In the genomic region with DNA sequence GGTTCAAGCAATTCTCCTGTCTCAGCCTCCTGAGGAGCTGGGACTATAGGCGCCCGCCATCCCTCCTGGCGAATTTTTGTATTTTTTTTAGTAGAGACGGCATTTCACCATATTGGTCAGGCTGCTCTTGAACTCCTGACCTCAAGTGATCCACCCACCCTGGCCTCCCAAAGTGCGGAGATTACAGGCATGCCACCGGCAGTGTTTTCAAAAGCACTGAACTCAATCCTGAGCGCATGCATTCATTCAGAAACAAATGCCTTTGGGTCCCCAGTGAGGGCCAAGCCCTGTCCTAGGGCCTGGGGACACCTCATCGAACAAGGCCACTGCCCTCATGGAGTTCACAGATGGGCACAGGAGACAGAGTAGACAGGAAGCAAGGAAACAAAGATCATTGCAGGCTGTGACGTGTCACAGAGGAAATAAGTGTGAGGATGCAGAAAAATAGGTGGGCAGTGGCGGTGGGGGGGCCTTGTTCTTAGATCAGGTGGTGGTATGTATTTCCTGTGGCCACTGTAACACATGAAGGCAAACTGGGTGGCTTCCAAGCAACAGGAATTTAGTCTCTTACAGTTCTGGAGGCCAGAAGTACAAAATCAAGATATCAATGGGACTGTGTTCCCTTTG, we compare ENCODE assay signal across 32 cellular contexts. TPM values are rescaled to one million over a fixed set of nuclear protein-coding genes. Genes with fewer than 3 reads are reported as not detected.
DNase-seq lines count a peak whose midpoint lies in the region; ATAC-seq, FAIRE-seq and TF ChIP-seq lines count a peak whose summit lies in the region.
"Had no signal": no experiment of that assay in that cellular context is flagged by ENCODE, and none has a peak within 500 bp of the region (broad histone marks: within the 10 kb centered on the region; RNA-seq: fewer than 3 reads in every experiment).

No MANE protein-coding gene starts in this region.

- in situ Hi-C loops in HepG2 (cut with HindIII; ENCODE audit: extremely low pct_ligation_motif_present, low pct_unique_long_range_greater_than_20kb) = no loop called here

- POLR2A ChIA-PET in HepG2 (lab: Yijun Ruan, JAX) = no interaction called here

- TF ChIP-seq EP300 in HepG2 (IDR thresholded peaks at IDR 0.05; ENCODE audit: low read depth in 2 of 2, low read length in 2 of 2) (no peak), HepG2 (CRISPR knock-in tag; IDR thresholded peaks at IDR 0.05; ENCODE audit: borderline replicate concordance) (no peak)

- WGBS in HepG2 (ENCODE audit: low lambda C conversion rate) = 10% methylated on average over 10 of the region's 10 CpGs
- WGBS in right lobe of liver (ENCODE audit: insufficient coverage, low coverage, low lambda C conversion rate, missing lambda C conversion rate) = 67% methylated on average over 7 of the region's 10 CpGs

- peak overlapping the region; percentile 32 for H3K4me2 ChIP-seq in HepG2 (ENCODE audit: low read depth, low read length)
- H3K4me2 ChIP-seq: A549 had no signal

- no TSS peak for BruUV-seq in HepG2 (replicated peaks; lab: Mats Ljungman, UMichigan)

- TF ChIP-seq CTCF in HepG2 (CRISPR knock-in tag; IDR thresholded peaks at IDR 0.05) (no peak), right lobe of liver (IDR thresholded peaks at IDR 0.05) (no peak)

- ATAC-seq in activated naive CD8-positive, alpha-beta T cell treated with anti-CD3 and anti-CD28 coated beads, Interleukin-2, amount 50 U/mL, for 24 hours = no peak
- peak; percentile 44 for ATAC-seq in HepG2
- no peak for ATAC-seq in right lobe of liver
- ATAC-seq: A549, GM12878 had no signal

- FAIRE-seq in HepG2 (lab: Jason Lieb, UNC) = no peak
- FAIRE-seq: A549, GM12878, GM12892, GM18507 had no signal

- H3K36me3 Mint-ChIP-seq in activated naive CD8-positive, alpha-beta T cell treated with anti-CD3 and anti-CD28 coated beads for 36 hours = no peaks in the 10 kb centered on the region
- H3K36me3 Mint-ChIP-seq in activated naive CD8-positive, alpha-beta T cell treated with anti-CD3 and anti-CD28 coated beads, Interleukin-2, amount 50 U/mL, for 24 hours (ENCODE audit: low read depth) = no peaks in the 10 kb centered on the region
- H3K36me3 Mint-ChIP-seq: CD14-positive monocyte; CD4-positive, alpha-beta memory T cell; CD4-positive, CD25-positive, alpha-beta regulatory T cell; CD8-positive, alpha-beta memory T cell had no signal

- H3K27me3 ChIP-seq in HepG2 (ENCODE audit: control insufficient read depth in 1 of 2, insufficient read depth in 2 of 2, low read length in 2 of 2) = peaks cover 3 to 15% of the 10 kb centered on the region in 2 experiments; a peak in 2 of 5 replicates
- H3K27me3 ChIP-seq in right lobe of liver = no peaks in the 10 kb centered on the region
- H3K27me3 ChIP-seq: BLaER1 had no signal

- CTCF ChIA-PET in HepG2 (lab: Yijun Ruan, JAX; ENCODE audit: low intra/inter-chr PET ratio, low total read pairs) = no interaction called here

- TF ChIP-seq POLR2A in HepG2 (IDR thresholded peaks at IDR 0.05; ENCODE audit: insufficient read depth in 1 of 2, low read depth in 2 of 2, low read length in 2 of 2) = no peak
- no peak for TF ChIP-seq POLR2A in right lobe of liver (IDR thresholded peaks at IDR 0.05)

- H3K4me3 ChIP-seq in HepG2 (replicated peaks in 1 of 3; ENCODE audit: insufficient read depth in 1 of 3, low read depth in 2 of 3, low read length in 3 of 3) (no peak overlapping the region), right lobe of liver (no peak overlapping the region), SK-N-MC (peak overlapping the region; percentile 35)
- H3K4me3 ChIP-seq: A549, BLaER1, GM12878 had no signal

- peaks cover 7% of the 10 kb centered on the region for H3K4me1 Mint-ChIP-seq in activated naive CD8-positive, alpha-beta T cell treated with anti-CD3 and anti-CD28 coated beads for 36 hours
- H3K4me1 Mint-ChIP-seq in activated naive CD8-positive, alpha-beta T cell treated with anti-CD3 and anti-CD28 coated beads, Interleukin-2, amount 50 U/mL, for 24 hours = peaks cover 4% of the 10 kb centered on the region
- H3K4me1 Mint-ChIP-seq: CD4-positive, alpha-beta memory T cell; CD8-positive, alpha-beta memory T cell had no signal

- H2AFZ ChIP-seq in HepG2 (ENCODE audit: low read length) = no peak overlapping the region

- H3K9me3 ChIP-seq in HepG2 (ENCODE audit: low read length) (no peaks in the 10 kb centered on the region), right lobe of liver (no peaks in the 10 kb centered on the region), SK-N-MC (ENCODE audit: low read depth, low read length) (no peaks in the 10 kb centered on the region)
- H3K9me3 ChIP-seq: A549, BE2C, BLaER1 had no signal

- DNase-seq in activated naive CD8-positive, alpha-beta T cell treated with anti-CD3 and anti-CD28 coated beads for 36 hours = no peak
- no peak for DNase-seq in activated naive CD8-positive, alpha-beta T cell treated with anti-CD3 and anti-CD28 coated beads, Interleukin-2, amount 50 U/mL, for 24 hours
- DNase-seq in HepG2 (ENCODE audit: low spot score) (peak; percentile 33), right lobe of liver (no peak), SK-N-MC (ENCODE audit: low read depth, low spot score) (no peak), GOT3 (lab: John Stamatoyannopoulos, UW) (no peak), SW 1271 (lab: John Stamatoyannopoulos, UW) (no peak)
- DNase-seq: ACHN; BE2C; C1 segment of cervical spinal cord; CD4-positive, alpha-beta memory T cell; CD4-positive, CD25-positive, alpha-beta regulatory T cell; CD8-positive, alpha-beta memory T cell; COR-L47; DMS 273 treated with DMSO at 0.1 percent for 48 hours; DMS153; DMS53; DMS79; DND-41; EL; GDM1 had no signal

- intact Hi-C loops in HepG2 (cut with micrococcal nuclease; ENCODE audit: unreplicated experiment) = loop anchor here (10.0 kb wide), 1 partner anchor 557 kb away; no protein-coding TSS in a partner anchor
- intact Hi-C loops in right lobe of liver (cut with DNase I) = loop anchor here in 1 of 2 donors (10.0 kb wide), 1 partner anchor 57 kb away; no protein-coding TSS in a partner anchor

- H3K36me3 ChIP-seq in HepG2 (replicated peaks in 1 of 2; ENCODE audit: control insufficient read depth in 1 of 2, insufficient read depth in 2 of 2, low read length in 2 of 2) = no peaks in the 10 kb centered on the region
- H3K36me3 ChIP-seq in right lobe of liver = no peaks in the 10 kb centered on the region
- no peaks in the 10 kb centered on the region for H3K36me3 ChIP-seq in SK-N-MC (ENCODE audit: insufficient read depth, low read length)
- H3K36me3 ChIP-seq: BE2C, BLaER1 had no signal

- H3K9ac ChIP-seq in HepG2 (ENCODE audit: insufficient read depth, low read depth, low read length) = no peak overlapping the region
- no peak overlapping the region for H3K9ac ChIP-seq in SK-N-MC (ENCODE audit: insufficient read length)
- H3K9ac ChIP-seq: BLaER1 had no signal

- no peaks in the 10 kb centered on the region for H4K20me1 ChIP-seq in HepG2 (ENCODE audit: insufficient read depth, low read length)
- H4K20me1 ChIP-seq: BLaER1 had no signal

- H3K27me3 Mint-ChIP-seq in activated naive CD8-positive, alpha-beta T cell treated with anti-CD3 and anti-CD28 coated beads for 36 hours = peaks cover 21% of the 10 kb centered on the region
- H3K27me3 Mint-ChIP-seq in activated naive CD8-positive, alpha-beta T cell treated with anti-CD3 and anti-CD28 coated beads, Interleukin-2, amount 50 U/mL, for 24 hours = peaks cover 7% of the 10 kb centered on the region

- H3K27ac Mint-ChIP-seq in activated naive CD8-positive, alpha-beta T cell treated with anti-CD3 and anti-CD28 coated beads for 36 hours = peak overlapping the region; percentile 39
- H3K27ac Mint-ChIP-seq in activated naive CD8-positive, alpha-beta T cell treated with anti-CD3 and anti-CD28 coated beads, Interleukin-2, amount 50 U/mL, for 24 hours = no peak overlapping the region

- no peaks in the 10 kb centered on the region for H3K9me3 Mint-ChIP-seq in activated naive CD8-positive, alpha-beta T cell treated with anti-CD3 and anti-CD28 coated beads for 36 hours
- H3K9me3 Mint-ChIP-seq in activated naive CD8-positive, alpha-beta T cell treated with anti-CD3 and anti-CD28 coated beads, Interleukin-2, amount 50 U/mL, for 24 hours = no peaks in the 10 kb centered on the region
- H3K9me3 Mint-ChIP-seq: CD4-positive, CD25-positive, alpha-beta regulatory T cell; CD8-positive, alpha-beta memory T cell had no signal

- no peak overlapping the region for H3K27ac ChIP-seq in HepG2 (ENCODE audit: extremely low read length, insufficient read depth, low read length)
- H3K27ac ChIP-seq in right lobe of liver = no peak overlapping the region
- H3K27ac ChIP-seq in SK-N-MC = peak overlapping the region; percentile 94; the same call in 1 of the 2 replicates
- H3K27ac ChIP-seq: 22Rv1, A549, BLaER1 had no signal

- no peak for TF ChIP-seq RAD21 in HepG2 (CRISPR knock-in tag; IDR thresholded peaks at IDR 0.05)

- no peaks in the 10 kb centered on the region for H3K79me2 ChIP-seq in HepG2 (ENCODE audit: insufficient read depth, low read length)

- H3K4me1 ChIP-seq in HepG2 (ENCODE audit: insufficient read depth, low read length) (peaks cover 44% of the 10 kb centered on the region), right lobe of liver (no peaks in the 10 kb centered on the region)
- H3K4me1 ChIP-seq: A549, BE2C had no signal

- no peak overlapping the region for H3K4me3 Mint-ChIP-seq in activated naive CD8-positive, alpha-beta T cell treated with anti-CD3 and anti-CD28 coated beads for 36 hours
- no peak overlapping the region for H3K4me3 Mint-ChIP-seq in activated naive CD8-positive, alpha-beta T cell treated with anti-CD3 and anti-CD28 coated beads, Interleukin-2, amount 50 U/mL, for 24 hours
- H3K4me3 Mint-ChIP-seq: CD14-positive monocyte; CD4-positive, alpha-beta memory T cell; CD4-positive, CD25-positive, alpha-beta regulatory T cell; CD8-positive, alpha-beta memory T cell had no signal

RNA-seq across cellular contexts. Expression of a gene that starts 12.5 kb away (rescaled TPM):
- not detected for total RNA-seq in activated naive CD8-positive, alpha-beta T cell treated with anti-CD3 and anti-CD28 coated beads for 36 hours
- total RNA-seq in HepG2 (2016; rRNA removed; fragmentation: Illumina TruSeq; extraction: Trizol) (not detected in 2 replicates), right lobe of liver (not detected)
- total RNA-seq in HepG2 (2016; cell fraction: cytosol; rRNA removed; fragmentation: Illumina TruSeq; extraction: Trizol; ENCODE audit: low read depth) = not detected in 2 replicates
- total RNA-seq in HepG2 (2016; cell fraction: insoluble cytoplasmic fraction; rRNA removed; fragmentation: Illumina TruSeq; extraction: Trizol) = not detected in 2 replicates
- total RNA-seq in HepG2 (2016; cell fraction: membrane; rRNA removed; fragmentation: Illumina TruSeq; extraction: Trizol) = not detected in 2 replicates
- not detected in 2 replicates for total RNA-seq in HepG2 (2016; cell fraction: nucleus; rRNA removed; fragmentation: Illumina TruSeq; extraction: Trizol)
- polyA plus RNA-seq in HepG2 (2011; rRNA removed) = not detected in 2 replicates
- polyA plus RNA-seq in HepG2 (2011; cell fraction: cytosol; rRNA removed) = not detected in 2 replicates
- not detected in 2 replicates for polyA plus RNA-seq in HepG2 (2011; cell fraction: nucleus; rRNA removed)
- polyA plus RNA-seq in HepG2 (2012) = not detected in 2 replicates
- not detected in 2 replicates for polyA plus RNA-seq in HepG2 (2016; cell fraction: cytosol; fragmentation: Illumina TruSeq; extraction: Trizol; ENCODE audit: low read depth)
- not detected in 2 replicates for polyA plus RNA-seq in HepG2 (2016; cell fraction: insoluble cytoplasmic fraction; fragmentation: Illumina TruSeq; extraction: Trizol; ENCODE audit: low read depth)
- not detected in 2 replicates for polyA plus RNA-seq in HepG2 (2016; cell fraction: membrane; fragmentation: Illumina TruSeq; extraction: Trizol; ENCODE audit: low read depth)
- polyA plus RNA-seq in HepG2 (2016; cell fraction: nucleus; fragmentation: Illumina TruSeq; extraction: Trizol; ENCODE audit: insufficient read depth, low read depth) = not detected in 2 replicates
- polyA minus RNA-seq in HepG2 (2011; rRNA and poly(A)+ RNA removed; ENCODE audit: low replicate concordance) = not detected in 2 replicates
- polyA minus RNA-seq in HepG2 (2011; cell fraction: cytosol; rRNA and poly(A)+ RNA removed) = not detected in 2 replicates
- not detected in 2 replicates for polyA minus RNA-seq in HepG2 (2011; cell fraction: nucleus; rRNA and poly(A)+ RNA removed)
- total RNA-seq: A172; CD4-positive, alpha-beta memory T cell; CD4-positive, CD25-positive, alpha-beta regulatory T cell; CD8-positive, alpha-beta memory T cell; Daoy; G401; GM12878 had no signal
- polyA plus RNA-seq: A549; AG04450; CD14-positive monocyte; CD4-positive, alpha-beta memory T cell; CD4-positive, CD25-positive, alpha-beta regulatory T cell; CD8-positive, alpha-beta memory T cell; GM12878 had no signal

RNA-seq across cellular contexts. Expression of a gene that starts 43.7 kb away (rescaled TPM):
- total RNA-seq in activated naive CD8-positive, alpha-beta T cell treated with anti-CD3 and anti-CD28 coated beads for 36 hours = 10 to 100 TPM; 25.0 to 26.8 TPM
- 23.3 and 36.2 TPM in 2 replicates for total RNA-seq in HepG2 (2016; rRNA removed; fragmentation: Illumina TruSeq; extraction: Trizol)
- 48.3 and 64.6 TPM in 2 replicates for total RNA-seq in HepG2 (2016; cell fraction: cytosol; rRNA removed; fragmentation: Illumina TruSeq; extraction: Trizol; ENCODE audit: low read depth)
- 19.9 and 37.6 TPM in 2 replicates for total RNA-seq in HepG2 (2016; cell fraction: insoluble cytoplasmic fraction; rRNA removed; fragmentation: Illumina TruSeq; extraction: Trizol)
- total RNA-seq in HepG2 (2016; cell fraction: membrane; rRNA removed; fragmentation: Illumina TruSeq; extraction: Trizol) = 53.5 and 59.9 TPM in 2 replicates
- total RNA-seq in HepG2 (2016; cell fraction: nucleus; rRNA removed; fragmentation: Illumina TruSeq; extraction: Trizol) = 55.5 and 57.5 TPM in 2 replicates
- polyA plus RNA-seq in HepG2 (2011; rRNA removed) = 94.8 and 117 TPM in 2 replicates
- 72.4 and 79.6 TPM in 2 replicates for polyA plus RNA-seq in HepG2 (2011; cell fraction: cytosol; rRNA removed)
- polyA plus RNA-seq in HepG2 (2011; cell fraction: nucleus; rRNA removed) = 323 and 325 TPM in 2 replicates
- 36.8 and 41.4 TPM in 2 replicates for polyA plus RNA-seq in HepG2 (2012)
- polyA plus RNA-seq in HepG2 (2016; cell fraction: cytosol; fragmentation: Illumina TruSeq; extraction: Trizol; ENCODE audit: low read depth) = 50.0 and 66.7 TPM in 2 replicates
- 23.8 and 27.8 TPM in 2 replicates for polyA plus RNA-seq in HepG2 (2016; cell fraction: insoluble cytoplasmic fraction; fragmentation: Illumina TruSeq; extraction: Trizol; ENCODE audit: low read depth)
- polyA plus RNA-seq in HepG2 (2016; cell fraction: membrane; fragmentation: Illumina TruSeq; extraction: Trizol; ENCODE audit: low read depth) = 50.2 and 62.5 TPM in 2 replicates
- 84.6 and 91.3 TPM in 2 replicates for polyA plus RNA-seq in HepG2 (2016; cell fraction: nucleus; fragmentation: Illumina TruSeq; extraction: Trizol; ENCODE audit: insufficient read depth, low read depth)
- polyA minus RNA-seq in HepG2 (2011; rRNA and poly(A)+ RNA removed; ENCODE audit: low replicate concordance) = 102 and 146 TPM in 2 replicates
- 28.3 and 29.5 TPM in 2 replicates for polyA minus RNA-seq in HepG2 (2011; cell fraction: cytosol; rRNA and poly(A)+ RNA removed)
- polyA minus RNA-seq in HepG2 (2011; cell fraction: nucleus; rRNA and poly(A)+ RNA removed) = 139 and 160 TPM in 2 replicates
- 10 to 100 TPM; 11.3 to 15.2 (median 13.7) TPM for total RNA-seq in right lobe of liver
